In genomic region chr17:5122586-5123342, GRCh38 we compare ENCODE assay signal across 8 cellular contexts. TPM values are rescaled to one million over a fixed set of nuclear protein-coding genes. Genes with fewer than 3 reads are reported as not detected.
A peak's percentile ranks its signal among the peaks of the same experiment; 100 is the strongest.
DNase-seq lines count a peak whose midpoint lies in the region; ATAC-seq and TF ChIP-seq lines count a peak whose summit lies in the region.

No MANE protein-coding gene starts in this region.

- no peak overlapping the region for H3K27ac ChIP-seq in A673 (ENCODE audit: low read depth, low read length, poor library complexity, severe bottlenecking)

- peaks cover 7 to 10% (median 9%) of the 10 kb centered on the region in 3 donors for H3K4me1 Mint-ChIP-seq in naive B cell

- H3K4me1 ChIP-seq in A673 (ENCODE audit: insufficient read depth, low read length, poor library complexity, severe bottlenecking): no peaks in the 10 kb centered on the region

- no peaks in the 10 kb centered on the region for H3K27me3 ChIP-seq in A673 (replicated peaks; ENCODE audit: insufficient read depth, low read depth, low read length, poor library complexity)

- H3K27ac Mint-ChIP-seq in naive B cell: no peak overlapping the region

- peaks cover 0 to 8% of the 10 kb centered on the region in 2 donors for H3K36me3 Mint-ChIP-seq in naive B cell

- H3K4me3 ChIP-seq in A673 (ENCODE audit: low read depth, low read length, poor library complexity, severe bottlenecking): peak overlapping the region; percentile 35
- peak overlapping the region; percentile 31 for H3K4me3 ChIP-seq in epithelial cell of esophagus (ENCODE audit: low read length)

- POLR2A ChIA-PET in A673 (lab: Charles Lee; ENCODE audit: low non-redundant PET): interaction anchor here (0.6 kb wide), 1 partner anchor 11 kb away, joined by 5 read pairs; no protein-coding TSS in a partner anchor

- peak; percentile 84 to 87 for ATAC-seq in naive B cell (ENCODE audit: low read depth in 2 of 2)
- ATAC-seq in GM18870 (IDR thresholded peaks at IDR 0.05; ENCODE audit: unreplicated experiment): no peak

- CTCF ChIA-PET in A673 (lab: Charles Lee): no interaction called here

- DNase-seq in A673 (ENCODE audit: low spot score) (peak; percentile 21), NCI-H1105 (lab: John Stamatoyannopoulos, UW) (peak; percentile 7), epithelial cell of esophagus (ENCODE audit: low read depth) (no peak), naive B cell (peak; percentile 29), middle frontal gyrus (ENCODE audit: extremely low spot score, low spot score) (no peak), GM19240 (ENCODE audit: insufficient read length, low spot score) (no peak), NAMALWA (ENCODE audit: low spot score) (no peak)

- H3K36me3 ChIP-seq in A673 (ENCODE audit: insufficient read depth, low read length, poor library complexity, severe bottlenecking): no peaks in the 10 kb centered on the region

- BruUV-seq in A673 (replicated peaks; lab: Mats Ljungman, UMichigan): no TSS peak

- peaks cover 47 to 75% (median 55%) of the 10 kb centered on the region in 3 donors for H3K27me3 Mint-ChIP-seq in naive B cell

- H3K4me3 Mint-ChIP-seq in naive B cell: peak overlapping the region in 6 of 8 donors; percentile 12 to 66 (median 54)

- intact Hi-C loops in A673 (cut with micrococcal nuclease; ENCODE audit: unreplicated experiment): no loop called here

- TF ChIP-seq CTCF in A673 (conservative IDR thresholded peaks at IDR 0.05; ENCODE audit: low read depth, low read length) (no peak), epithelial cell of esophagus (IDR thresholded peaks at IDR 0.05; ENCODE audit: insufficient read depth, low read depth, low read length, missing control alignments) (no peak)

- H3K9me3 ChIP-seq in A673 (ENCODE audit: low read depth, low read length, poor library complexity, severe bottlenecking): no peaks in the 10 kb centered on the region

- peaks cover 0 to 8% (median 4%) of the 10 kb centered on the region in 7 donors for H3K9me3 Mint-ChIP-seq in naive B cell

RNA-seq across cellular contexts. Expression of gene USP6, which starts 6.9 kb away (rescaled TPM):
- total RNA-seq in A673 (2021): 0.07 and 0.24 TPM in 2 replicates
- under 1 TPM; 0.06 to 0.37 (median 0.12) TPM for polyA plus RNA-seq in naive B cell (ENCODE audit: low read depth in 6 of 6)

RNA-seq across cellular contexts. Expression of gene ZNF232, which starts 11.1 kb away (rescaled TPM):
- total RNA-seq in A673 (2021): 28.1 and 31.6 TPM in 2 replicates
- polyA plus RNA-seq in naive B cell (ENCODE audit: low read depth in 6 of 6): 10 to 100 TPM in 3 of 6 donors, 1 to 10 TPM in 3; 6.3 to 25.3 (median 10.1) TPM

RNA-seq across cellular contexts. Expression of gene ZFP3, which starts 44.5 kb away (rescaled TPM):
- total RNA-seq in A673 (2021): 8.4 and 8.9 TPM in 2 replicates
- 1 to 10 TPM; 1.7 to 4.1 (median 3.6) TPM for polyA plus RNA-seq in naive B cell (ENCODE audit: low read depth in 6 of 6)

Comparison
In these comparisons a context has a peak if more than half of its experiments do, and no peak if none do; other contexts are left out.
1. DNase-seq: peak in A673 (single experiment), NCI-H1105 (single experiment) and naive B cell (single experiment); none in epithelial cell of esophagus (single experiment), middle frontal gyrus (single experiment), GM19240 (single experiment) and NAMALWA (single experiment).